In genomic region chr7:46461334-46461777, GRCh38 we compare ENCODE assay signal across 1 cellular context.
A peak's percentile ranks its signal among the peaks of the same experiment; 100 is the strongest.
TF ChIP-seq lines count a peak whose summit lies in the region.

No MANE protein-coding gene starts in this region.

TF ChIP-seq in K562, 482 proteins besides CTCF, POLR2A, EP300 and RAD21 (continued from another document):
- TF ChIP-seq PML (IDR thresholded peaks at IDR 0.05; ENCODE audit: low read length) (no peak), ZBTB34 (CRISPR knock-in tag; IDR thresholded peaks at IDR 0.05) (peak; percentile 80; the same call in 1 of the 2 replicates), CBX5 (IDR thresholded peaks at IDR 0.05; ENCODE audit: borderline replicate concordance, low read depth) (no peak), GTF2B (IDR thresholded peaks at IDR 0.05; ENCODE audit: extremely low read depth, insufficient read length) (no peak), TRIM24 (IDR thresholded peaks at IDR 0.05) (peak; percentile 19 to 69; a peak in 3 of 4 replicates), CLOCK (CRISPR knock-in tag; IDR thresholded peaks at IDR 0.05; ENCODE audit: borderline replicate concordance) (peak; percentile 84; the same call in 1 of the 2 replicates), FOXO4 (CRISPR knock-in tag; IDR thresholded peaks at IDR 0.05) (no peak), ZKSCAN8 (CRISPR knock-in tag; IDR thresholded peaks at IDR 0.05) (peak; percentile 33; the same call in 1 of the 2 replicates), OTX1 (CRISPR knock-in tag; IDR thresholded peaks at IDR 0.05) (no peak), CBFA2T3 (IDR thresholded peaks at IDR 0.05) (peak; percentile 85), BCL6 (CRISPR knock-in tag; IDR thresholded peaks at IDR 0.05) (no peak), ZNF584 (CRISPR knock-in tag; IDR thresholded peaks at IDR 0.05; ENCODE audit: low read depth) (peak; percentile 46; the same call in 1 of the 2 replicates), ZNF695 (CRISPR knock-in tag; IDR thresholded peaks at IDR 0.05) (no peak), SRSF3 (IDR thresholded peaks at IDR 0.05; ENCODE audit: insufficient read depth, low read length) (no peak), ZNF583 (CRISPR knock-in tag; IDR thresholded peaks at IDR 0.05) (peak; percentile 97), SOX6 (IDR thresholded peaks at IDR 0.05) (peak; percentile 61; the same call in 1 of the 2 replicates), SRF (CRISPR knock-in tag; IDR thresholded peaks at IDR 0.05) (peak in 1 of 2 experiments; percentile 83; a peak in 1 of 4 replicates), TCF3 (CRISPR knock-in tag; IDR thresholded peaks at IDR 0.05) (peak; percentile 51), IFI16 (CRISPR knock-in tag; IDR thresholded peaks at IDR 0.05) (peak; percentile 50; the same call in 1 of the 2 replicates), ZBTB5 (IDR thresholded peaks at IDR 0.05) (no peak), POLR2AphosphoS2 (IDR thresholded peaks at IDR 0.05; ENCODE audit: low read length) (no peak), BHLHE40 (IDR thresholded peaks at IDR 0.05; ENCODE audit: low read length) (peak; percentile 71), HSF4 (CRISPR knock-in tag; IDR thresholded peaks at IDR 0.05; ENCODE audit: borderline replicate concordance) (peak; percentile 94; the same call in 1 of the 2 replicates), ZNF644 (tag; IDR thresholded peaks at IDR 0.05; ENCODE audit: low read depth) (peak; percentile 99), ZNF280B (CRISPR knock-in tag; IDR thresholded peaks at IDR 0.05) (no peak), ZNF436 (CRISPR knock-in tag; IDR thresholded peaks at IDR 0.05) (no peak), ARID1B (IDR thresholded peaks at IDR 0.05) (peak; percentile 67), TEAD4 (IDR thresholded peaks at IDR 0.05; ENCODE audit: low read length) (peak; percentile 56), TEAD4 (CRISPR knock-in tag; IDR thresholded peaks at IDR 0.05; ENCODE audit: borderline replicate concordance) (no peak), NCOR1 (IDR thresholded peaks at IDR 0.05) (peak; percentile 16; the same call in 1 of the 2 replicates), ZNF512 (tag; IDR thresholded peaks at IDR 0.05) (no peak), ZNF12 (CRISPR knock-in tag; IDR thresholded peaks at IDR 0.05) (no peak), ZNF232 (CRISPR knock-in tag; IDR thresholded peaks at IDR 0.05) (no peak), HOMEZ (CRISPR knock-in tag; IDR thresholded peaks at IDR 0.05) (peak; percentile 69; the same call in 1 of the 2 replicates), CHD4 (IDR thresholded peaks at IDR 0.05; ENCODE audit: insufficient read depth, insufficient replicate concordance, low read depth, low read length, poor library complexity, severe bottlenecking) (no peak), SPI1 (IDR thresholded peaks at IDR 0.05; ENCODE audit: borderline replicate concordance, low read depth, low read length) (no peak), MEIS2 (IDR thresholded peaks at IDR 0.05; ENCODE audit: partially characterized antibody) (peak; percentile 75), ZNF740 (CRISPR knock-in tag; IDR thresholded peaks at IDR 0.05) (no peak), ZNF740 (tag; IDR thresholded peaks at IDR 0.05) (peak in 1 of 2 experiments; percentile 83; a peak in 1 of 4 replicates), ZNF639 (CRISPR knock-in tag; conservative IDR thresholded peaks at IDR 0.05 in 1 of 2, IDR thresholded peaks at IDR 0.05 in 1 of 2) (no peak), HNRNPUL1 (IDR thresholded peaks at IDR 0.05; ENCODE audit: low read length) (no peak), ZNF551 (CRISPR knock-in tag; IDR thresholded peaks at IDR 0.05) (0 out of 2 replicates have a peak, but pooled peaks have one; percentile 19), IRF1 (CRISPR knock-in tag; IDR thresholded peaks at IDR 0.05; ENCODE audit: borderline replicate concordance) (no peak)
